In genomic region chr1:175043824-175044223, GRCh38 we compare ENCODE assay signal across 3 cellular contexts.
TF ChIP-seq lines count a peak whose summit lies in the region.

No MANE protein-coding gene starts in this region.

TF ChIP-seq in liver, 16 proteins besides CTCF, POLR2A, EP300 and RAD21:
- peak; percentile 76 for TF ChIP-seq NR2F2 (IDR thresholded peaks at IDR 0.05)
- TF ChIP-seq, protein P1, sequence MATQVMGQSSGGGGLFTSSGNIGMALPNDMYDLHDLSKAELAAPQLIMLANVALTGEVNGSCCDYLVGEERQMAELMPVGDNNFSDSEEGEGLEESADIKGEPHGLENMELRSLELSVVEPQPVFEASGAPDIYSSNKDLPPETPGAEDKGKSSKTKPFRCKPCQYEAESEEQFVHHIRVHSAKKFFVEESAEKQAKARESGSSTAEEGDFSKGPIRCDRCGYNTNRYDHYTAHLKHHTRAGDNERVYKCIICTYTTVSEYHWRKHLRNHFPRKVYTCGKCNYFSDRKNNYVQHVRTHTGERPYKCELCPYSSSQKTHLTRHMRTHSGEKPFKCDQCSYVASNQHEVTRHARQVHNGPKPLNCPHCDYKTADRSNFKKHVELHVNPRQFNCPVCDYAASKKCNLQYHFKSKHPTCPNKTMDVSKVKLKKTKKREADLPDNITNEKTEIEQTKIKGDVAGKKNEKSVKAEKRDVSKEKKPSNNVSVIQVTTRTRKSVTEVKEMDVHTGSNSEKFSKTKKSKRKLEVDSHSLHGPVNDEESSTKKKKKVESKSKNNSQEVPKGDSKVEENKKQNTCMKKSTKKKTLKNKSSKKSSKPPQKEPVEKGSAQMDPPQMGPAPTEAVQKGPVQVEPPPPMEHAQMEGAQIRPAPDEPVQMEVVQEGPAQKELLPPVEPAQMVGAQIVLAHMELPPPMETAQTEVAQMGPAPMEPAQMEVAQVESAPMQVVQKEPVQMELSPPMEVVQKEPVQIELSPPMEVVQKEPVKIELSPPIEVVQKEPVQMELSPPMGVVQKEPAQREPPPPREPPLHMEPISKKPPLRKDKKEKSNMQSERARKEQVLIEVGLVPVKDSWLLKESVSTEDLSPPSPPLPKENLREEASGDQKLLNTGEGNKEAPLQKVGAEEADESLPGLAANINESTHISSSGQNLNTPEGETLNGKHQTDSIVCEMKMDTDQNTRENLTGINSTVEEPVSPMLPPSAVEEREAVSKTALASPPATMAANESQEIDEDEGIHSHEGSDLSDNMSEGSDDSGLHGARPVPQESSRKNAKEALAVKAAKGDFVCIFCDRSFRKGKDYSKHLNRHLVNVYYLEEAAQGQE (IDR thresholded peaks at IDR 0.05), result no peak

TF ChIP-seq in HepG2, 621 proteins besides CTCF, POLR2A, EP300 and RAD21 (continues in another document):
- TF ChIP-seq PAWR (CRISPR knock-in tag; IDR thresholded peaks at IDR 0.05; ENCODE audit: borderline replicate concordance) (no peak), ZSCAN20 (CRISPR knock-in tag; IDR thresholded peaks at IDR 0.05; ENCODE audit: borderline replicate concordance) (no peak), HNRNPLL (IDR thresholded peaks at IDR 0.05; ENCODE audit: low read depth, low read length, poor library complexity, severe bottlenecking) (no peak), ZSCAN21 (CRISPR knock-in tag; IDR thresholded peaks at IDR 0.05; ENCODE audit: borderline replicate concordance) (no peak), ZNF407 (CRISPR knock-in tag; IDR thresholded peaks at IDR 0.05; ENCODE audit: not compliant biosample characterization) (no peak), KMT2A (CRISPR knock-in tag; IDR thresholded peaks at IDR 0.05) (no peak), ZNF562 (CRISPR knock-in tag; IDR thresholded peaks at IDR 0.05; ENCODE audit: borderline replicate concordance) (no peak), ZNF275 (CRISPR knock-in tag; IDR thresholded peaks at IDR 0.05; ENCODE audit: borderline replicate concordance) (no peak), NFATC3 (CRISPR knock-in tag; IDR thresholded peaks at IDR 0.05) (no peak), ZSCAN12 (CRISPR knock-in tag; IDR thresholded peaks at IDR 0.05) (no peak), MIER3 (CRISPR knock-in tag; IDR thresholded peaks at IDR 0.05; ENCODE audit: borderline replicate concordance) (no peak), GFI1 (CRISPR knock-in tag; IDR thresholded peaks at IDR 0.05; ENCODE audit: borderline replicate concordance) (no peak)
- TF ChIP-seq, protein P2, sequence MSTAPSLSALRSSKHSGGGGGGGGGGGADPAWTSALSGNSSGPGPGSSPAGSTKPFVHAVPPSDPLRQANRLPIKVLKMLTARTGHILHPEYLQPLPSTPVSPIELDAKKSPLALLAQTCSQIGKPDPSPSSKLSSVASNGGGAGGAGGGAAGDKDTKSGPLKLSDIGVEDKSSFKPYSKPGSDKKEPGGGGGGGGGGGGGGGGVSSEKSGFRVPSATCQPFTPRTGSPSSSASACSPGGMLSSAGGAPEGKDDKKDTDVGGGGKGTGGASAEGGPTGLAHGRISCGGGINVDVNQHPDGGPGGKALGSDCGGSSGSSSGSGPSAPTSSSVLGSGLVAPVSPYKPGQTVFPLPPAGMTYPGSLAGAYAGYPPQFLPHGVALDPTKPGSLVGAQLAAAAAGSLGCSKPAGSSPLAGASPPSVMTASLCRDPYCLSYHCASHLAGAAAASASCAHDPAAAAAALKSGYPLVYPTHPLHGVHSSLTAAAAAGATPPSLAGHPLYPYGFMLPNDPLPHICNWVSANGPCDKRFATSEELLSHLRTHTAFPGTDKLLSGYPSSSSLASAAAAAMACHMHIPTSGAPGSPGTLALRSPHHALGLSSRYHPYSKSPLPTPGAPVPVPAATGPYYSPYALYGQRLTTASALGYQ (CRISPR knock-in tag; IDR thresholded peaks at IDR 0.05), result no peak

TF ChIP-seq in H1, 55 proteins besides CTCF, POLR2A, EP300 and RAD21:
- TF ChIP-seq TEAD4 (IDR thresholded peaks at IDR 0.05; ENCODE audit: low read depth, low read length) (peak; percentile 87), NRF1 (IDR thresholded peaks at IDR 0.05; ENCODE audit: low read depth, low read length) (no peak)
